19 cellular contexts compared by ENCODE assay signal in genomic region chr9:125523681-125524080, GRCh38.
A peak's percentile ranks its signal among the peaks of the same experiment; 100 is the strongest.
DNase-seq lines count a peak whose midpoint lies in the region; ATAC-seq and TF ChIP-seq lines count a peak whose summit lies in the region.
"Had no signal": no experiment of that assay in that cellular context is flagged by ENCODE, and none has a peak within 500 bp of the region (broad histone marks: within the 10 kb centered on the region; RNA-seq: fewer than 3 reads in every experiment).

No MANE protein-coding gene starts in this region.

- no peaks in the 10 kb centered on the region for H3K27me3 ChIP-seq in mesendoderm (ENCODE audit: insufficient read depth, low read length, poor library complexity)
- H3K27me3 ChIP-seq: upper lobe of left lung had no signal

- H3K4me1 ChIP-seq in HEK293 (ENCODE audit: control insufficient read depth, insufficient read depth, low read length): no peaks in the 10 kb centered on the region
- peaks cover 26% of the 10 kb centered on the region for H3K4me1 ChIP-seq in mesendoderm (ENCODE audit: control insufficient read depth, low read depth, low read length)

- H2BK15ac ChIP-seq in mesendoderm (replicated peaks; ENCODE audit: low read depth): no peak overlapping the region

- no peak overlapping the region for H3K27ac ChIP-seq in HEK293 (ENCODE audit: extremely low read depth, low read depth, low read length)
- H3K27ac ChIP-seq in mesendoderm (ENCODE audit: low read depth, low read length): no peak overlapping the region
- H3K27ac ChIP-seq: 22Rv1, upper lobe of left lung had no signal

- no peaks in the 10 kb centered on the region for H3K9me3 Mint-ChIP-seq in central memory CD8-positive, alpha-beta T cell

- H2AK5ac ChIP-seq in mesendoderm (ENCODE audit: low read length): no peak overlapping the region

- no peaks in the 10 kb centered on the region for H3K79me2 ChIP-seq in mesendoderm (ENCODE audit: control insufficient read depth, insufficient read depth, low read length)

- TF ChIP-seq CTCF in HEK293 (tag by site-specific recombination; IDR thresholded peaks at IDR 0.05): no peak

- H3K4me2 ChIP-seq in mesendoderm (ENCODE audit: low read length): no peak overlapping the region

- H2BK5ac ChIP-seq in mesendoderm (ENCODE audit: low read length): peak overlapping the region; percentile 34

- no peak overlapping the region for H4K5ac ChIP-seq in mesendoderm (ENCODE audit: low read length)

- POLR2A ChIA-PET in HEK293 (lab: Yijun Ruan, JAX): no interaction called here

- peaks cover 3% of the 10 kb centered on the region for H3K36me3 Mint-ChIP-seq in central memory CD8-positive, alpha-beta T cell (ENCODE audit: insufficient read depth)

- WGBS in mesendoderm (ENCODE audit: extremely low coverage, insufficient coverage, low lambda C conversion rate): no CpG with 5 or more reads among the region's 3 CpGs

- no peak overlapping the region for H3K23ac ChIP-seq in mesendoderm (ENCODE audit: low read length)

- peaks cover 2% of the 10 kb centered on the region for H3K79me1 ChIP-seq in mesendoderm (ENCODE audit: low read length)

- DNase-seq in DMS 273 (lab: John Stamatoyannopoulos, UW; ENCODE audit: unreplicated experiment) (peak; percentile 32), DMS 273 treated with DMSO at 0.1 percent for 48 hours (lab: John Stamatoyannopoulos, UW) (no peak), mesendoderm (no peak), NCI-H82 treated with DMSO at 0.1 percent for 48 hours (lab: John Stamatoyannopoulos, UW; ENCODE audit: unreplicated experiment) (no peak)
- DNase-seq in central memory CD8-positive, alpha-beta T cell (ENCODE audit: low spot score in 2 of 2): no peak
- DNase-seq: activated CD4-positive, alpha-beta T cell treated with anti-CD3 and anti-CD28 coated beads, Interleukin-2, amount 50 U/mL, for 4 hours; activated CD4-positive, CD25-positive, alpha-beta regulatory T cell; activated CD8-positive, alpha-beta memory T cell treated with anti-CD3 and anti-CD28 coated beads, Interleukin-2, amount 50 U/mL, for 4 hours; kidney; NCI-H1694 treated with DMSO at 0.1 percent for 48 hours; PC-3; right cardiac atrium; Right ventricle myocardium superior; stimulated activated CD4-positive, alpha-beta T cell treated with anti-CD3 and anti-CD28 coated beads, Interleukin-2, amount 100 ng/mL, for 48 hours; upper lobe of left lung had no signal

- H3K4me1 Mint-ChIP-seq in central memory CD8-positive, alpha-beta T cell: peaks cover 29% of the 10 kb centered on the region

- CTCF ChIA-PET in HEK293 (lab: Yijun Ruan, JAX): interaction anchor here (1.0 to 1.2 kb wide), 2 partner anchors 9 to 12 kb away, joined by 3 read pairs; no protein-coding TSS in a partner anchor

- H3K27ac Mint-ChIP-seq in central memory CD8-positive, alpha-beta T cell (ENCODE audit: low read depth): peak overlapping the region; percentile 82

- H3K9me3 ChIP-seq in HEK293 (ENCODE audit: control insufficient read depth, insufficient read depth, low read depth, low read length): no peaks in the 10 kb centered on the region
- H3K9me3 ChIP-seq: upper lobe of left lung had no signal

- H3K56ac ChIP-seq in mesendoderm (ENCODE audit: low read length): no peak overlapping the region

- H4K8ac ChIP-seq in mesendoderm (ENCODE audit: low read depth, low read length): no peak overlapping the region

- H3K4me3 Mint-ChIP-seq in central memory CD8-positive, alpha-beta T cell: no peak overlapping the region

- H3K27me3 Mint-ChIP-seq in central memory CD8-positive, alpha-beta T cell: no peaks in the 10 kb centered on the region

- no peak overlapping the region for H3K18ac ChIP-seq in mesendoderm (ENCODE audit: low read length)

- H3K4me3 ChIP-seq in HEK293 (ENCODE audit: low read depth, low read length) (no peak overlapping the region), mesendoderm (ENCODE audit: low read length) (no peak overlapping the region)
- H3K4me3 ChIP-seq: upper lobe of left lung had no signal

- no peak overlapping the region for H3K9ac ChIP-seq in mesendoderm (ENCODE audit: low read length)

- no peak for ATAC-seq in central memory CD8-positive, alpha-beta T cell (replicated peaks; ENCODE audit: extremely low read depth, poor library complexity, severe bottlenecking)
- no peak for ATAC-seq in HG03457 (IDR thresholded peaks at IDR 0.05; ENCODE audit: unreplicated experiment)
- no peak for ATAC-seq in HG02885 (IDR thresholded peaks at IDR 0.05; ENCODE audit: poor library complexity, unreplicated experiment)
- ATAC-seq: PC-3, right cardiac atrium had no signal

- H2BK120ac ChIP-seq in mesendoderm (ENCODE audit: low read depth, low read length): no peak overlapping the region

- no peak overlapping the region for H3K4ac ChIP-seq in mesendoderm (ENCODE audit: low read depth, low read length)

- H3K36me3 ChIP-seq in HEK293 (ENCODE audit: control insufficient read depth in 2 of 2, insufficient read depth in 1 of 2, low read length in 2 of 2): peaks cover 0 to 4% of the 10 kb centered on the region in 2 experiments; a peak in 1 of 3 replicates
- H3K36me3 ChIP-seq in mesendoderm (ENCODE audit: control insufficient read depth, insufficient read depth, low read length): no peaks in the 10 kb centered on the region
- H3K36me3 ChIP-seq: upper lobe of left lung had no signal

TF ChIP-seq in HEK293, 187 proteins besides CTCF, POLR2A, EP300 and RAD21:
- TF ChIP-seq ZNF645 (tag by site-specific recombination; IDR thresholded peaks at IDR 0.05) (no peak), SCRT2 (tag by site-specific recombination; IDR thresholded peaks at IDR 0.05) (peak; percentile 46; the same call in 1 of the 2 replicates)
